ENCODE assay signal across 10 cellular contexts in the genomic region with DNA sequence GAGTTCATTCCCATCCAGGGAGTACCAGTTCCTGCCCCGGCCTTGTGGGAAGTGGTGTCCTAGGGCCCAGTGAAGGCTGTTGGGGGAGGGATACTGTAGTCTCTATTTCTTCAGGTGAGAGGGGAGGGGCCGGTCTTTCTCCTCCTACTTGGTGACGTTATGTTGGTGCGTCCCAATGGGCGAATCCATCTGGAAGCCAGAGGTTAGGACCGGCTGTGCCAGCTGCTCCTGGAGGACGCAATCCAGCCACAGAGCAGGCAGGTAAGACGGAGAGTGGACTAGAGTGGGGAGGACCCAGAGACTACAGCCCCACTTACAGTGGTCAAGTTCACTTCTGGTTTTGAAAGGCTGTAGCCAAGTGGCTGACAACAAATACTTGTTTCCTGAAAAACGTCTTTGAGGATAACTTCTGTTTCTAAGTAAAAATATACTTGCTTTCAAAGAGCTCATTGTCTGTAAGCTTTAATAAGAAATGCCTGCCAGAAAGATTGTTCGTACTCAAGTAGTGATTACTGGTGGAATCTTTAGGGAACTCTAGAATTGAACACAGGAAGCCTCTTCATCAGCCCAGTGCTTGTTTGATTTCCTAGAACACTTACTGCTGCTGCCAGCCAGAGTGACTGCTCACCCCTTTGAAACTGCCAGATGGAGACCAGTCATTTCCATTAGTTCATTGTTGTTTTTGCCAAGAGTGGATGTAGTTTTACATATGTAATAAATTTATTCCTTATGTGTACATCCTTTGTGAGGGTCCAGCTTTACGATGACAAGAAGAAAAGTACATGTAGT. TPM values are rescaled to one million over a fixed set of nuclear protein-coding genes. Genes with fewer than 3 reads are reported as not detected.
DNase-seq lines count a peak whose midpoint lies in the region; ATAC-seq, FAIRE-seq and TF ChIP-seq lines count a peak whose summit lies in the region.
"Had no signal": no experiment of that assay in that cellular context is flagged by ENCODE, and none has a peak within 500 bp of the region (broad histone marks: within the 10 kb centered on the region; RNA-seq: fewer than 3 reads in every experiment).

No MANE protein-coding gene starts in this region.

- H3K4me3 ChIP-seq in trophoblast cell (ENCODE audit: low read depth, low read length) (no peak overlapping the region), body of pancreas (no peak overlapping the region), transverse colon (no peak overlapping the region)
- H3K4me3 ChIP-seq: esophagus muscularis mucosa had no signal

- intact Hi-C loops in body of pancreas (cut with DNase I) (no loop called here), transverse colon (cut with DNase I; ENCODE audit: low total_unique reads) (no loop called here)

- peak; percentile 16 for FAIRE-seq in GM12891 (lab: Jason Lieb, UNC)

- H2BK5ac ChIP-seq in trophoblast cell (ENCODE audit: low read depth, low read length, poor library complexity): no peak overlapping the region

- H3K27me3 ChIP-seq in trophoblast cell (ENCODE audit: insufficient read depth, low read length) (no peaks in the 10 kb centered on the region), body of pancreas (no peaks in the 10 kb centered on the region), transverse colon (no peaks in the 10 kb centered on the region)
- H3K27me3 ChIP-seq: esophagus muscularis mucosa had no signal

- no peak overlapping the region for H2AK5ac ChIP-seq in trophoblast cell (ENCODE audit: low read length)

- no peak overlapping the region for H3K9ac ChIP-seq in trophoblast cell (ENCODE audit: low read length)
- H3K9ac ChIP-seq: KMS-11 had no signal

- no CpG with 5 or more reads among the region's 11 CpGs for whole genome bisulfite sequencing in trophoblast cell (ENCODE audit: extremely low coverage, insufficient coverage, insufficient read length)
- WGBS in body of pancreas, 2 donors: 71 to 73% methylated on average over 10 to 11 of the region's 11 CpGs
- WGBS in transverse colon (ENCODE audit: low coverage in 1 of 2), 2 donors: 71 to 77% methylated on average over 9 to 11 of the region's 11 CpGs

- H3K79me2 ChIP-seq in trophoblast cell (ENCODE audit: control insufficient read depth, insufficient read depth, low read length, poor library complexity): peaks cover 3% of the 10 kb centered on the region

- H3K9me3 ChIP-seq in trophoblast cell (ENCODE audit: insufficient read depth, low read depth, low read length) (no peaks in the 10 kb centered on the region), body of pancreas (no peaks in the 10 kb centered on the region), transverse colon (no peaks in the 10 kb centered on the region)
- H3K9me3 ChIP-seq: esophagus muscularis mucosa had no signal

- no peak overlapping the region for H4K91ac ChIP-seq in trophoblast cell (ENCODE audit: low read depth, low read length)

- H3K18ac ChIP-seq in trophoblast cell (ENCODE audit: low read length): no peak overlapping the region

- no peak overlapping the region for H4K12ac ChIP-seq in trophoblast cell (ENCODE audit: low read depth, low read length)

- no peak overlapping the region for H3K4me2 ChIP-seq in trophoblast cell (ENCODE audit: low read length)
- H3K4me2 ChIP-seq: KMS-11 had no signal

- no peak overlapping the region for H3K23ac ChIP-seq in trophoblast cell (ENCODE audit: low read length)

- TF ChIP-seq POLR2A in GM12891 (IDR thresholded peaks at IDR 0.05; ENCODE audit: low read depth, low read length): no peak
- TF ChIP-seq POLR2A in body of pancreas (IDR thresholded peaks at IDR 0.05): no peak
- TF ChIP-seq POLR2A in transverse colon (IDR thresholded peaks at IDR 0.05): no peak

- no peak for TF ChIP-seq EP300 in transverse colon (IDR thresholded peaks at IDR 0.05; ENCODE audit: low read depth)

- no peak overlapping the region for H4K8ac ChIP-seq in trophoblast cell (ENCODE audit: low read depth, low read length)

- peaks cover 8 to 9% of the 10 kb centered on the region in 2 experiments for H3K36me3 ChIP-seq in trophoblast cell (ENCODE audit: control insufficient read depth in 1 of 2, insufficient read depth in 2 of 2, low read length in 2 of 2)
- H3K36me3 ChIP-seq in body of pancreas (replicated peaks in 1 of 2; ENCODE audit: insufficient read depth in 1 of 2, low read depth in 2 of 2): no peaks in the 10 kb centered on the region
- no peaks in the 10 kb centered on the region for H3K36me3 ChIP-seq in transverse colon

- H3K27ac ChIP-seq in trophoblast cell (ENCODE audit: low read depth, low read length) (no peak overlapping the region), body of pancreas (peak overlapping the region in 1 of 4 donors; percentile 56), transverse colon (no peak overlapping the region)
- H3K27ac ChIP-seq: KMS-11 had no signal

- peak overlapping the region; percentile 40 for H3K4ac ChIP-seq in trophoblast cell (ENCODE audit: low read depth, low read length)

- H3K14ac ChIP-seq in trophoblast cell (ENCODE audit: low read length): no peak overlapping the region

- no peak overlapping the region for H2AFZ ChIP-seq in trophoblast cell (ENCODE audit: insufficient read depth, low read length, poor library complexity)

- H3K79me1 ChIP-seq in trophoblast cell (ENCODE audit: low read length): no peaks in the 10 kb centered on the region

- in situ Hi-C loops in transverse colon (cut with MboI; ENCODE audit: low pct_ligation_motif_present in 1 of 4, low pct_unique_long_range_greater_than_20kb in 1 of 4, low sequenced_read_pairs in 3 of 4): no loop called here

- ATAC-seq in SK-N-SH treated with all-trans-retinoic acid at 6 μM for 48 hours: peak; percentile 68
- no peak for ATAC-seq in body of pancreas

- H3K4me1 ChIP-seq in trophoblast cell (ENCODE audit: control insufficient read depth in 1 of 2, insufficient read depth in 2 of 2, low read length in 2 of 2): no peaks in the 10 kb centered on the region
- H3K4me1 ChIP-seq in body of pancreas: peaks cover 30% of the 10 kb centered on the region
- peaks cover 8 to 38% (median 9%) of the 10 kb centered on the region in 4 donors for H3K4me1 ChIP-seq in transverse colon

- H2BK120ac ChIP-seq in trophoblast cell (ENCODE audit: insufficient read depth, low read length, poor library complexity): no peak overlapping the region

- DNase-seq in GM12891 (ENCODE audit: insufficient read length, low spot score): no peak
- peak; percentile 37 for DNase-seq in globus pallidus (ENCODE audit: low spot score)
- no peak for DNase-seq in trophoblast cell
- no peak for DNase-seq in body of pancreas
- DNase-seq in HUDEP-2 (lab: John Stamatoyannopoulos, UW; ENCODE audit: unreplicated experiment in 76 of 76): no peak
- DNase-seq in transverse colon: no peak
- DNase-seq: SIG-M5 had no signal

- no peak overlapping the region for H2BK12ac ChIP-seq in trophoblast cell (ENCODE audit: low read length)

- TF ChIP-seq CTCF in body of pancreas (IDR thresholded peaks at IDR 0.05) (no peak), transverse colon (IDR thresholded peaks at IDR 0.05) (no peak)

TF ChIP-seq in GM12891, 5 proteins besides CTCF, POLR2A, EP300 and RAD21:
- TF ChIP-seq SPI1 (IDR thresholded peaks at IDR 0.05; ENCODE audit: low read depth, low read length): no peak
- TF ChIP-seq TAF1 (IDR thresholded peaks at IDR 0.05; ENCODE audit: low read depth, low read length): no peak
- TF ChIP-seq PAX5 (IDR thresholded peaks at IDR 0.05; ENCODE audit: insufficient read depth, low read length, severe bottlenecking): no peak
- no peak for TF ChIP-seq POU2F2 (IDR thresholded peaks at IDR 0.05; ENCODE audit: low read depth, low read length)
- no peak for TF ChIP-seq POLR2AphosphoS5 (IDR thresholded peaks at IDR 0.05; ENCODE audit: low read depth, low read length)

TF ChIP-seq in SK-N-SH treated with all-trans-retinoic acid at 6 μM for 48 hours, 23 proteins besides CTCF, POLR2A, EP300 and RAD21:
- TF ChIP-seq, protein P1, sequence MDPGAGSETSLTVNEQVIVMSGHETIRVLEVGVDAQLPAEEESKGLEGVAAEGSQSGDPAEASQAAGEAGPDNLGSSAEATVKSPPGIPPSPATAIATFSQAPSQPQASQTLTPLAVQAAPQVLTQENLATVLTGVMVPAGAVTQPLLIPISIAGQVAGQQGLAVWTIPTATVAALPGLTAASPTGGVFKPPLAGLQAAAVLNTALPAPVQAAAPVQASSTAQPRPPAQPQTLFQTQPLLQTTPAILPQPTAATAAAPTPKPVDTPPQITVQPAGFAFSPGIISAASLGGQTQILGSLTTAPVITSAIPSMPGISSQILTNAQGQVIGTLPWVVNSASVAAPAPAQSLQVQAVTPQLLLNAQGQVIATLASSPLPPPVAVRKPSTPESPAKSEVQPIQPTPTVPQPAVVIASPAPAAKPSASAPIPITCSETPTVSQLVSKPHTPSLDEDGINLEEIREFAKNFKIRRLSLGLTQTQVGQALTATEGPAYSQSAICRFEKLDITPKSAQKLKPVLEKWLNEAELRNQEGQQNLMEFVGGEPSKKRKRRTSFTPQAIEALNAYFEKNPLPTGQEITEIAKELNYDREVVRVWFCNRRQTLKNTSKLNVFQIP (CRISPR knock-in tag; IDR thresholded peaks at IDR 0.05; ENCODE audit: borderline replicate concordance, low read depth): no peak
- TF ChIP-seq TCF4 (CRISPR knock-in tag; IDR thresholded peaks at IDR 0.05; ENCODE audit: borderline replicate concordance) (no peak), ISL1 (CRISPR knock-in tag; IDR thresholded peaks at IDR 0.05) (peak; percentile 42; the same call in 1 of the 2 replicates)

RNA-seq across cellular contexts. Expression of a gene that starts 25.4 kb away (rescaled TPM):
- 26.2 TPM for polyA plus RNA-seq in GM12891 (2012; ENCODE audit: low read depth, missing spikeins)
- polyA plus RNA-seq in trophoblast cell (2013): 28.0 and 29.0 TPM in 2 replicates
- total RNA-seq in body of pancreas (10 to 100 TPM; 30.6 to 78.4 TPM), transverse colon (100 to 1,000 TPM in 2 of 4 donors, 10 to 100 TPM in 2; 62.8 to 129 (median 92.8) TPM)
